In the genomic region with DNA sequence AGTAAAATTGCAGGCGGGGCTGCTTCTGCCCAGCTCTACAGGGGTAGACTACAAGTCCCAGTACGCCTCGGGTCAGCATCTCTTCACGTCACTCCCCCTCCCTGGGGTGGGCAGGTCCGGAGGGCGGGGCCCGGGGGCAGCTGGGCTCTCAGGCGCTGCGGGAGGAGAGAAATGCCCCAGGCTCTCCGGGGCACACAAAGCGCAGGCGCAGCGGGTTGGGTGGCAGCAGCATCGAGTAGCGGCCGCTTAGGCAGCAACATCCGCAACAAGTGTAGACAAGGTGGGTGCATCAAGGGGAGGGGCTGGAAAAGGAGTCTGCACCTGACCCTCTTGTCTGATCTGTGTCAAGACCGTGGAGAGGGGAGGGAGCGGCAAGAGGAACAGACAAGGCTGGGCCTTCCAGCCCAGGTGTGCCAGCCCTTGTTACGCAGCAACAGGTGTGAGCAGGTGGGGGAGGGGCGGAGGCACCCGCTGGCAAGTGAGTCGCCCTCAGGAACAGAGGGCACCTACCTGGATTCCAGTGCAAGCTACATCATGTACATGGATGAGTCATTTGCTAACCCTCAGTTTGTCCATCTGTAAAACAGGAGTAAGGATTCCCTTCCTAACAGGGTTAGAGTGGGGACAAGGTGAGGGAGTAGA, we compare ENCODE assay signal across 1 cellular context.
TF ChIP-seq lines count a peak whose summit lies in the region.

No MANE protein-coding gene starts in this region.

TF ChIP-seq in HepG2, 621 proteins besides CTCF, POLR2A, EP300 and RAD21 (continued from another document):
- no peak for TF ChIP-seq ATF7 (IDR thresholded peaks at IDR 0.05)
- TF ChIP-seq ATF7 (CRISPR knock-in tag; IDR thresholded peaks at IDR 0.05) = no peak
- TF ChIP-seq PRPF4 (IDR thresholded peaks at IDR 0.05; ENCODE audit: low read depth, low read length, poor library complexity, severe bottlenecking) = peak; percentile 53
- peak; percentile 2; the same call in 1 of the 2 replicates for TF ChIP-seq ZNF790 (CRISPR knock-in tag; IDR thresholded peaks at IDR 0.05; ENCODE audit: borderline replicate concordance)
- no peak for TF ChIP-seq RELA (CRISPR knock-in tag; IDR thresholded peaks at IDR 0.05)
- TF ChIP-seq ZFX (CRISPR knock-in tag; IDR thresholded peaks at IDR 0.05; ENCODE audit: low read depth) = peak; percentile 49; the same call in 1 of the 2 replicates
- 0 out of 2 replicates have a peak, but pooled peaks have one; percentile 45 for TF ChIP-seq ZNF839 (CRISPR knock-in tag; IDR thresholded peaks at IDR 0.05; ENCODE audit: borderline replicate concordance)
- TF ChIP-seq SP4 (CRISPR knock-in tag; IDR thresholded peaks at IDR 0.05) = peak; percentile 21; the same call in 1 of the 2 replicates
- TF ChIP-seq TAF1 (CRISPR knock-in tag; IDR thresholded peaks at IDR 0.05) = peak; percentile 30; the same call in 1 of the 2 replicates
- TF ChIP-seq ARID3A (IDR thresholded peaks at IDR 0.05; ENCODE audit: low read depth, low read length) = no peak
- TF ChIP-seq ZMYM4 (CRISPR knock-in tag; IDR thresholded peaks at IDR 0.05) = no peak
- TF ChIP-seq NRL (CRISPR knock-in tag; IDR thresholded peaks at IDR 0.05; ENCODE audit: borderline replicate concordance) = peak; percentile 58; the same call in 1 of the 2 replicates
- TF ChIP-seq PAXIP1 (CRISPR knock-in tag; conservative IDR thresholded peaks at IDR 0.05) = peak; percentile 24; the same call in 1 of the 2 replicates
- peak; percentile 33; the same call in 1 of the 2 replicates for TF ChIP-seq ZNF274 (CRISPR knock-in tag; IDR thresholded peaks at IDR 0.05)
- no peak for TF ChIP-seq PTBP1 (IDR thresholded peaks at IDR 0.05; ENCODE audit: low read depth, low read length, poor library complexity, severe bottlenecking)
- TF ChIP-seq, protein P1, sequence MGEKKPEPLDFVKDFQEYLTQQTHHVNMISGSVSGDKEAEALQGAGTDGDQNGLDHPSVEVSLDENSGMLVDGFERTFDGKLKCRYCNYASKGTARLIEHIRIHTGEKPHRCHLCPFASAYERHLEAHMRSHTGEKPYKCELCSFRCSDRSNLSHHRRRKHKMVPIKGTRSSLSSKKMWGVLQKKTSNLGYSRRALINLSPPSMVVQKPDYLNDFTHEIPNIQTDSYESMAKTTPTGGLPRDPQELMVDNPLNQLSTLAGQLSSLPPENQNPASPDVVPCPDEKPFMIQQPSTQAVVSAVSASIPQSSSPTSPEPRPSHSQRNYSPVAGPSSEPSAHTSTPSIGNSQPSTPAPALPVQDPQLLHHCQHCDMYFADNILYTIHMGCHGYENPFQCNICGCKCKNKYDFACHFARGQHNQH (CRISPR knock-in tag; IDR thresholded peaks at IDR 0.05) = 0 out of 2 replicates have a peak, but pooled peaks have one; percentile 27
- TF ChIP-seq ZMAT3 (CRISPR knock-in tag; conservative IDR thresholded peaks at IDR 0.05) = 0 out of 2 replicates have a peak, but pooled peaks have one; percentile 36
- TF ChIP-seq, protein P2, sequence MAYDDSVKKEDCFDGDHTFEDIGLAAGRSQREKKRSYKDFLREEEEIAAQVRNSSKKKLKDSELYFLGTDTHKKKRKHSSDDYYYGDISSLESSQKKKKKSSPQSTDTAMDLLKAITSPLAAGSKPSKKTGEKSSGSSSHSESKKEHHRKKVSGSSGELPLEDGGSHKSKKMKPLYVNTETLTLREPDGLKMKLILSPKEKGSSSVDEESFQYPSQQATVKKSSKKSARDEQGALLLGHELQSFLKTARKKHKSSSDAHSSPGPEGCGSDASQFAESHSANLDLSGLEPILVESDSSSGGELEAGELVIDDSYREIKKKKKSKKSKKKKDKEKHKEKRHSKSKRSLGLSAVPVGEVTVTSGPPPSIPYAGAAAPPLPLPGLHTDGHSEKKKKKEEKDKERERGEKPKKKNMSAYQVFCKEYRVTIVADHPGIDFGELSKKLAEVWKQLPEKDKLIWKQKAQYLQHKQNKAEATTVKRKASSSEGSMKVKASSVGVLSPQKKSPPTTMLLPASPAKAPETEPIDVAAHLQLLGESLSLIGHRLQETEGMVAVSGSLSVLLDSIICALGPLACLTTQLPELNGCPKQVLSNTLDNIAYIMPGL (CRISPR knock-in tag; IDR thresholded peaks at IDR 0.05; ENCODE audit: borderline replicate concordance in 1 of 2, low read depth in 1 of 2) = peak in 1 of 2 experiments; percentile 48; a peak in 1 of 4 replicates
- 0 out of 2 replicates have a peak, but pooled peaks have one; percentile 13 for TF ChIP-seq TGIF2 (CRISPR knock-in tag; IDR thresholded peaks at IDR 0.05)
- TF ChIP-seq MAZ (IDR thresholded peaks at IDR 0.05; ENCODE audit: borderline replicate concordance, low read depth, low read length) = peak; percentile 95
- TF ChIP-seq MAZ (CRISPR knock-in tag; IDR thresholded peaks at IDR 0.05; ENCODE audit: low read depth) = peak; percentile 43; the same call in 1 of the 2 replicates
- TF ChIP-seq ZBTB38 (CRISPR knock-in tag; IDR thresholded peaks at IDR 0.05) = peak; percentile 68; the same call in 1 of the 2 replicates
- TF ChIP-seq, protein P3, sequence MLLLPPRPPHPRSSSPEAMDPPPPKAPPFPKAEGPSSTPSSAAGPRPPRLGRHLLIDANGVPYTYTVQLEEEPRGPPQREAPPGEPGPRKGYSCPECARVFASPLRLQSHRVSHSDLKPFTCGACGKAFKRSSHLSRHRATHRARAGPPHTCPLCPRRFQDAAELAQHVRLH (CRISPR knock-in tag; IDR thresholded peaks at IDR 0.05; ENCODE audit: borderline replicate concordance, low read depth) = 0 out of 2 replicates have a peak, but pooled peaks have one; percentile 36
- TF ChIP-seq ZNF574 (CRISPR knock-in tag; IDR thresholded peaks at IDR 0.05) = peak; percentile 60
- peak; percentile 90 for TF ChIP-seq ZNF143 (CRISPR knock-in tag; IDR thresholded peaks at IDR 0.05)
- peak; percentile 50 for TF ChIP-seq SALL1 (CRISPR knock-in tag; IDR thresholded peaks at IDR 0.05)
- TF ChIP-seq ZNF768 (CRISPR knock-in tag; IDR thresholded peaks at IDR 0.05) = peak; percentile 25; the same call in 1 of the 2 replicates
- TF ChIP-seq GABPA (IDR thresholded peaks at IDR 0.05; ENCODE audit: low read depth, low read length) = no peak
- peak; percentile 61 for TF ChIP-seq GABPA (CRISPR knock-in tag; IDR thresholded peaks at IDR 0.05; ENCODE audit: low read depth)
- no peak for TF ChIP-seq EEA1 (CRISPR knock-in tag; IDR thresholded peaks at IDR 0.05; ENCODE audit: borderline replicate concordance)
- peak; percentile 69; the same call in 1 of the 2 replicates for TF ChIP-seq RBFOX2 (IDR thresholded peaks at IDR 0.05; ENCODE audit: low read depth, low read length)
- peak; percentile 97 for TF ChIP-seq ZNF629 (CRISPR knock-in tag; conservative IDR thresholded peaks at IDR 0.05)
- TF ChIP-seq ZEB1 (IDR thresholded peaks at IDR 0.05; ENCODE audit: insufficient replicate concordance, low read depth) = peak; percentile 96
- peak; percentile 58 for TF ChIP-seq POLR2AphosphoS5 (IDR thresholded peaks at IDR 0.05; ENCODE audit: low read depth, low read length)
TF ChIP-seq in HepG2: peak in this region for 81.
